In the genomic region with DNA sequence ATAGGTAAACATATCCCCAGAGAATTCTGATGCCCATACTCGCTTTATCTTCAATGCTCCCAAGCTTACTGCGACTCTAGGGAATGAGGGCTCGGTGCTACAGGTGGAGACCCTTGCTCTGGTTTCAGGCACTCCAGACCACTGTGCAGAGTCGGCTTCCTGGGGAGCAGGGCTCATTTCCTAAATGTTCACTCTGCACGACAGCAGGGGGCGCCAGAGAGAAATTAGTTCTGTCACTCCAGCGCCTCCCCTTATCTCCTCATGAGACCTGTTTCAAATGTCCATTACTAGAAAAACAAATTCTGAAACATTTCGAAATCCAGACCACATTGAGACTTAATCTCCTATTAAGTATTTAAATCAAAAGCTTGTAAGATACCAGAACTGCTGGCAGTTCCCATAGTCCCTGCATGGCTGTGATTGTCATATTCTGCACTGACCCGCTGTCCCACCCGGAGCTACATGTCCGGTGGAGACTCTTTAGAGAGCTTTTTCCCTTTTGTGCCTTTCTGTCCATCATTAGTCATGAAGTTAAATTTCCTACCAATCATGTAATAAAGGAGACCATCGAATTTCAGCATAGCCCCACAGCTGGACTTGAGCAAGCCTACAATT, we compare ENCODE assay signal across 8 cellular contexts. TPM values are rescaled to one million over a fixed set of nuclear protein-coding genes. Genes with fewer than 3 reads are reported as not detected.
A peak's percentile ranks its signal among the peaks of the same experiment; 100 is the strongest.
DNase-seq lines count a peak whose midpoint lies in the region; ATAC-seq lines count a peak whose summit lies in the region.

No MANE protein-coding gene starts in this region.

- ATAC-seq in HG02588 (IDR thresholded peaks at IDR 0.05; ENCODE audit: unreplicated experiment) (peak; percentile 52), esophagus mucosa (peak; percentile 72), HG03460 (IDR thresholded peaks at IDR 0.05; ENCODE audit: unreplicated experiment) (no peak)

- DNase-seq in DMS 273 (lab: John Stamatoyannopoulos, UW; ENCODE audit: unreplicated experiment) (peak; percentile 75), NOMO-1 treated with dmso at 0.1 percent for 144 hours (lab: John Stamatoyannopoulos, UW; ENCODE audit: unreplicated experiment) (peak; percentile 59), activated T-cell treated with anti-CD3 and anti-CD28 coated beads for 1 hour (ENCODE audit: low read depth) (peak; percentile 87), myocyte (ENCODE audit: low read depth) (peak; percentile 81)
- peak; percentile 61 to 62 for DNase-seq in stimulated activated CD8-positive, alpha-beta memory T cell treated with anti-CD3 and anti-CD28 coated beads, Interleukin-7, amount 100 ng/mL, for 4 hours (ENCODE audit: low read depth in 2 of 2)

RNA-seq across cellular contexts. Expression of gene EPSTI1, which starts 22.4 kb away (rescaled TPM):
- total RNA-seq in esophagus mucosa: 3.4 TPM
- 2.7 and 5.5 TPM in 2 replicates for total RNA-seq in myocyte
- 1.7 TPM for polyA plus RNA-seq in myocyte (2012)

RNA-seq across cellular contexts. Expression of gene DNAJC15, which starts 53.7 kb away (rescaled TPM):
- total RNA-seq in esophagus mucosa: 4.9 TPM
- total RNA-seq in myocyte: 5.6 and 16.3 TPM in 2 replicates
- polyA plus RNA-seq in myocyte (2012): 14.1 TPM
